In the genomic region with DNA sequence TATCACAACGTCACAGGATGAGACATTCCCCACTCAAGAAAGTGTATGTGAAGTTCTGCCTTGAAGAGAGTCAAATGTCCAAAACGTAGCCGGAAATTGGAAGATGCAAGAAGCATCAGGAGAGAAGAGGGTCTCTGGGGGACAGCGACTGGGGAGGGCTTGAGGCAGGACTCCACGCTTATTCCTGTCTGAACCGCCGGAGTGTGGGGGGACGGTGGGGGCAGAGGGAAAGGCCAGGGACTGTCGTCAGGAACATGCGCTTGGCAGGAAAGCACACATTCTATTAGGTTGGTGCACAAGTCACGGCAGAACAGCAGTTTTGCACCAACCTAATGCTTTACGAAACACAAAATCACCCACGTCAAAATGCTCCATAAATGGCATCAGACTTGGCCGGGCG, we compare ENCODE assay signal across 13 cellular contexts.
"Had no signal": no experiment of that assay in that cellular context is flagged by ENCODE, and none has a peak within 500 bp of the region (broad histone marks: within the 10 kb centered on the region; RNA-seq: fewer than 3 reads in every experiment).

No MANE protein-coding gene starts in this region.

- H3K27ac ChIP-seq: gastroesophageal sphincter, thoracic aorta, transverse colon had no signal

- H3K9me3 ChIP-seq: esophagus squamous epithelium, gastroesophageal sphincter, thoracic aorta, transverse colon had no signal

- H3K27me3 ChIP-seq: gastroesophageal sphincter, transverse colon had no signal

- DNase-seq: esophagus squamous epithelium; foreskin fibroblast; immature natural killer cell; left colon; left ventricle myocardium superior; right cardiac atrium; small intestine; stimulated activated CD4-positive, alpha-beta T cell treated with anti-CD3 and anti-CD28 coated beads, Interleukin-12 subunit alpha, Interleukin-12 subunit beta, amount 100 ng/mL, for 4 hours; stimulated activated naive CD8-positive, alpha-beta T cell treated with anti-CD3 and anti-CD28 coated beads, Interleukin-15, amount 100 ng/mL, for 72 hours; transverse colon had no signal

- H3K4me3 ChIP-seq: esophagus squamous epithelium, gastroesophageal sphincter, lung, thoracic aorta, transverse colon had no signal

- H3K36me3 ChIP-seq: esophagus squamous epithelium, gastroesophageal sphincter, thoracic aorta, transverse colon had no signal

- H3K4me1 ChIP-seq: gastroesophageal sphincter had no signal
